In genomic region chr2:65204461-65205230, GRCh38 we compare ENCODE assay signal across 14 cellular contexts. TPM values are rescaled to one million over a fixed set of nuclear protein-coding genes. Genes with fewer than 3 reads are reported as not detected.
DNase-seq lines count a peak whose midpoint lies in the region; ATAC-seq, FAIRE-seq and TF ChIP-seq lines count a peak whose summit lies in the region.
"Had no signal": no experiment of that assay in that cellular context is flagged by ENCODE, and none has a peak within 500 bp of the region (broad histone marks: within the 10 kb centered on the region; RNA-seq: fewer than 3 reads in every experiment).

No MANE protein-coding gene starts in this region.

- H3K36me3 Mint-ChIP-seq in T-helper 17 cell (ENCODE audit: low read depth): peaks cover 2% of the 10 kb centered on the region
- no peaks in the 10 kb centered on the region for H3K36me3 Mint-ChIP-seq in stimulated activated memory B cell treated with anti-CD40 and anti-IgM and Interleukin-4, amounts not matched to agents 10 μg/mL and 1 μg/mL and 100 μg/mL, for 72 hours

- no peak overlapping the region for H3K27ac ChIP-seq in right atrium auricular region
- H3K27ac ChIP-seq: uterus had no signal

- H3K27ac Mint-ChIP-seq in T-helper 17 cell: no peak overlapping the region
- H3K27ac Mint-ChIP-seq in stimulated activated memory B cell treated with anti-CD40 and anti-IgM and Interleukin-4, amounts not matched to agents 10 μg/mL and 1 μg/mL and 100 μg/mL, for 72 hours: no peak overlapping the region
- H3K27ac Mint-ChIP-seq: activated naive CD4-positive, alpha-beta T cell treated with anti-CD3 and anti-CD28 coated beads for 36 hours; progenitor cell of endocrine pancreas had no signal

- TF ChIP-seq CTCF in BJ (IDR thresholded peaks at IDR 0.05; ENCODE audit: insufficient read depth, low read depth, low read length) (no peak), right atrium auricular region (IDR thresholded peaks at IDR 0.05) (no peak), D721Med (IDR thresholded peaks at IDR 0.05; ENCODE audit: insufficient read depth, missing control alignments) (no peak)

- in situ Hi-C loops in GM18951 (cut with MboI; ENCODE audit: low sequenced_read_pairs, unreplicated experiment): no loop called here

- POLR2A ChIA-PET in BJ (lab: Charles Lee): no interaction called here

- peak overlapping the region; percentile 16; the same call in 1 of the 2 replicates for H3K4me3 ChIP-seq in BJ (ENCODE audit: low read depth, low read length)
- peak overlapping the region; percentile 20 to 25 for H3K4me3 ChIP-seq in right atrium auricular region
- H3K4me3 ChIP-seq: uterus had no signal

- H3K27me3 Mint-ChIP-seq in T-helper 17 cell: no peaks in the 10 kb centered on the region
- no peaks in the 10 kb centered on the region for H3K27me3 Mint-ChIP-seq in stimulated activated memory B cell treated with anti-CD40 and anti-IgM and Interleukin-4, amounts not matched to agents 10 μg/mL and 1 μg/mL and 100 μg/mL, for 72 hours
- H3K27me3 Mint-ChIP-seq: progenitor cell of endocrine pancreas had no signal

- peak; percentile 17 for TF ChIP-seq POLR2A in GM18951 (IDR thresholded peaks at IDR 0.05; ENCODE audit: extremely low read depth, insufficient read depth, insufficient read length)

- no peaks in the 10 kb centered on the region for H3K27me3 ChIP-seq in BJ (ENCODE audit: control insufficient read depth, insufficient read depth, low read length)
- no peaks in the 10 kb centered on the region for H3K27me3 ChIP-seq in right atrium auricular region
- H3K27me3 ChIP-seq: uterus had no signal

- no peak overlapping the region for H3K4me3 Mint-ChIP-seq in T-helper 17 cell
- no peak overlapping the region for H3K4me3 Mint-ChIP-seq in stimulated activated memory B cell treated with anti-CD40 and anti-IgM and Interleukin-4, amounts not matched to agents 10 μg/mL and 1 μg/mL and 100 μg/mL, for 72 hours
- H3K4me3 Mint-ChIP-seq: activated naive CD4-positive, alpha-beta T cell treated with anti-CD3 and anti-CD28 coated beads for 36 hours had no signal

- ATAC-seq in T-helper 17 cell: peak; percentile 44
- no peak for ATAC-seq in stimulated activated memory B cell treated with anti-CD40 and anti-IgM and Interleukin-4, amounts not matched to agents 10 μg/mL and 1 μg/mL and 100 μg/mL, for 72 hours

- CTCF ChIA-PET in BJ (lab: Yijun Ruan, JAX): no interaction called here

- H3K4me1 ChIP-seq in right atrium auricular region: no peaks in the 10 kb centered on the region
- H3K4me1 ChIP-seq: uterus had no signal

- H3K9me3 Mint-ChIP-seq in stimulated activated memory B cell treated with anti-CD40 and anti-IgM and Interleukin-4, amounts not matched to agents 10 μg/mL and 1 μg/mL and 100 μg/mL, for 72 hours: no peaks in the 10 kb centered on the region
- H3K9me3 Mint-ChIP-seq: activated naive CD4-positive, alpha-beta T cell treated with anti-CD3 and anti-CD28 coated beads for 36 hours had no signal

- H3K9me3 ChIP-seq in T-helper 17 cell (ENCODE audit: control insufficient read depth, low read length, poor library complexity, severe bottlenecking) (no peaks in the 10 kb centered on the region), right atrium auricular region (no peaks in the 10 kb centered on the region)
- H3K9me3 ChIP-seq: uterus had no signal

- no peak for DNase-seq in BJ (ENCODE audit: low read depth)
- peak in 2 of 3 donors; percentile 31 to 41 for DNase-seq in T-helper 17 cell
- no peak for DNase-seq in right atrium auricular region (ENCODE audit: low spot score)
- DNase-seq in NCI-H2081 treated with DMSO at 0.1 percent for 48 hours (lab: John Stamatoyannopoulos, UW): no peak
- no peak for DNase-seq in SHP77 treated with DMSO at 0.1 percent for 48 hours (lab: John Stamatoyannopoulos, UW)
- no peak for DNase-seq in D721Med (ENCODE audit: insufficient read length, low spot score)
- DNase-seq: activated naive CD4-positive, alpha-beta T cell treated with anti-CD3 and anti-CD28 coated beads for 36 hours; kidney; NCI-H2227 treated with DMSO at 0.1 percent for 48 hours; uterus had no signal

- no peaks in the 10 kb centered on the region for H3K4me1 Mint-ChIP-seq in T-helper 17 cell
- H3K4me1 Mint-ChIP-seq in stimulated activated memory B cell treated with anti-CD40 and anti-IgM and Interleukin-4, amounts not matched to agents 10 μg/mL and 1 μg/mL and 100 μg/mL, for 72 hours: peaks cover 10% of the 10 kb centered on the region

- H3K36me3 ChIP-seq in BJ (ENCODE audit: control insufficient read depth, insufficient read depth, low read length) (no peaks in the 10 kb centered on the region), right atrium auricular region (no peaks in the 10 kb centered on the region)
- H3K36me3 ChIP-seq: uterus had no signal

- no peak for FAIRE-seq in D721Med (lab: Jason Lieb, UNC)
- FAIRE-seq: GM19239, kidney had no signal

RNA-seq across cellular contexts. Expression of gene ACTR2, which starts 23.0 kb away (rescaled TPM):
- polyA plus RNA-seq in BJ (2011; rRNA removed): 57.9 and 153 TPM in 2 replicates
- polyA minus RNA-seq in BJ (2011; rRNA and poly(A)+ RNA removed): 53.7 and 80.3 TPM in 2 replicates
- total RNA-seq in T-helper 17 cell (100 to 1,000 TPM; 220 to 243 TPM), right atrium auricular region (10 to 100 TPM; 41.2 to 45.5 TPM)

Comparison
In these comparisons a context has a peak if more than half of its experiments do, and no peak if none do; other contexts are left out.
1. DNase-seq: peak in T-helper 17 cell (2 of 3); none in BJ (single experiment), right atrium auricular region (single experiment), NCI-H2081 treated with DMSO at 0.1 percent for 48 hours (single experiment), SHP77 treated with DMSO at 0.1 percent for 48 hours (single experiment) and D721Med (single experiment).
2. RNA of gene ACTR2, which starts 23.0 kb away (total RNA-seq): 220 to 243 TPM in T-helper 17 cell; 41.2 to 45.5 TPM in right atrium auricular region; every median in the first group is over 4 times any median in the second.